ENCODE assay signal across 23 cellular contexts in the genomic region with DNA sequence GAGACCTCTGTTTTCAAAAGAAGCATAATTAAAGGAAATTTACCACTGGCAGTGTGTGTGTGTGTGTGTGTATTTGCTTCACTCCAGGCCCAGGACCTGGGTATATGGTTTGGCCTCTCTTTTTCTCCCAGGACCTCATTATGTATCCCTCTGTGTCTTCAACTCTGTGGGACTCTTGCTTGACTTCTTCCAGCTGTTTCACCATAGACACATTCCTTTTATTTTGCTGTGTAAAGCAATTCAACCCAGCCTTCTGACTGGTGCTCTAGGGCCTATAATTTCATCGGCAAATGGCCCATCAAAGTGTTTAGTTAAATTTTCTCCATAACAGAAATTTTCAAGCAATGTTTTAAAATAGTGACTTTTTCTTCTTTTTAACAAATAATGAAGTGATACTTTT.
DNase-seq lines count a peak whose midpoint lies in the region; ATAC-seq and TF ChIP-seq lines count a peak whose summit lies in the region.
"Had no signal": no experiment of that assay in that cellular context is flagged by ENCODE, and none has a peak within 500 bp of the region (broad histone marks: within the 10 kb centered on the region; RNA-seq: fewer than 3 reads in every experiment).

No MANE protein-coding gene starts in this region.

- no peak overlapping the region for H3K4me3 ChIP-seq in AG10803 (ENCODE audit: low read length)
- H3K4me3 ChIP-seq in adipocyte (ENCODE audit: low read length) = no peak overlapping the region
- H3K4me3 ChIP-seq in BE2C (ENCODE audit: low read depth, low read length) = no peak overlapping the region
- no peak overlapping the region for H3K4me3 ChIP-seq in gastroesophageal sphincter
- H3K4me3 ChIP-seq: A549; BLaER1 treated with 17β-estradiol and CSF1 and Interleukin-3, amounts not matched to agents 10 nM and 100 nM; GM12878 had no signal

- no peaks in the 10 kb centered on the region for H3K27me3 Mint-ChIP-seq in nephron (ENCODE audit: low read depth)
- H3K27me3 Mint-ChIP-seq: CD4-positive, alpha-beta T cell had no signal

- TF ChIP-seq CTCF in AG10803 (conservative IDR thresholded peaks at IDR 0.05; ENCODE audit: low read length) (no peak), nephron (IDR thresholded peaks at IDR 0.05; ENCODE audit: unreplicated experiment in 3 of 3) (no peak), BE2C (IDR thresholded peaks at IDR 0.05; ENCODE audit: low read depth, low read length) (no peak), gastroesophageal sphincter (IDR thresholded peaks at IDR 0.05) (no peak)

- TF ChIP-seq POLR2A in gastroesophageal sphincter (IDR thresholded peaks at IDR 0.05) = no peak

- H3K4me1 Mint-ChIP-seq in nephron = peaks cover 21% of the 10 kb centered on the region

- H3K9me3 ChIP-seq in adipocyte (ENCODE audit: control insufficient read depth, low read length) (no peaks in the 10 kb centered on the region), BE2C (no peaks in the 10 kb centered on the region), gastroesophageal sphincter (no peaks in the 10 kb centered on the region)

- no peak overlapping the region for H3K4me3 Mint-ChIP-seq in nephron
- H3K4me3 Mint-ChIP-seq: CD4-positive, alpha-beta T cell; CD8-positive, alpha-beta T cell had no signal

- H3K36me3 Mint-ChIP-seq in nephron (ENCODE audit: low read depth) = no peaks in the 10 kb centered on the region
- H3K36me3 Mint-ChIP-seq: CD8-positive, alpha-beta T cell had no signal

- DNase-seq in AG10803 (ENCODE audit: low read depth) (peak; percentile 31), adipocyte (ENCODE audit: low read depth) (peak; percentile 68), fibroblast of peridontal ligament (ENCODE audit: extremely low read depth) (peak; percentile 53), BE2C (no peak), COLO829 (ENCODE audit: low spot score) (no peak)
- DNase-seq: CD4-positive, alpha-beta T cell; CD8-positive, alpha-beta T cell; COR-L47; DMS 273 treated with DMSO at 0.1 percent for 48 hours; DMS153; DMS53; DMS79; DND-41; EL; GDM1 had no signal

- no peaks in the 10 kb centered on the region for H3K9me3 Mint-ChIP-seq in nephron

- peak overlapping the region; percentile 81 to 93 (median 85) for H3K27ac Mint-ChIP-seq in nephron
- H3K27ac Mint-ChIP-seq: CD4-positive, alpha-beta T cell; CD8-positive, alpha-beta T cell had no signal

- WGBS in gastroesophageal sphincter (ENCODE audit: low coverage in 1 of 2), 2 donors = 38 to 63% methylated on average over 1 of the region's 1 CpG

- no peaks in the 10 kb centered on the region for H3K4me1 ChIP-seq in adipocyte (ENCODE audit: control insufficient read depth, insufficient read depth, low read length)
- H3K4me1 ChIP-seq in BE2C = no peaks in the 10 kb centered on the region
- H3K4me1 ChIP-seq in gastroesophageal sphincter = no peaks in the 10 kb centered on the region
- H3K4me1 ChIP-seq: A549 had no signal

- H3K27me3 ChIP-seq in adipocyte (replicated peaks; ENCODE audit: control insufficient read depth, insufficient read depth, low read length) (no peaks in the 10 kb centered on the region), BE2C (no peaks in the 10 kb centered on the region), gastroesophageal sphincter (no peaks in the 10 kb centered on the region)
- H3K27me3 ChIP-seq: BLaER1 treated with 17β-estradiol and CSF1 and Interleukin-3, amounts not matched to agents 10 nM and 100 nM had no signal

- ATAC-seq in HG03354 (IDR thresholded peaks at IDR 0.05; ENCODE audit: poor library complexity, severe bottlenecking, unreplicated experiment) (no peak), gastroesophageal sphincter (no peak)
- ATAC-seq: A549; CD8-positive, alpha-beta T cell; GM12878 had no signal

- H3K9ac ChIP-seq in adipocyte (ENCODE audit: low read length) = no peak overlapping the region
- H3K9ac ChIP-seq: BLaER1 treated with 17β-estradiol and CSF1 and Interleukin-3, amounts not matched to agents 10 nM and 100 nM had no signal

- no peak for TF ChIP-seq EP300 in gastroesophageal sphincter (IDR thresholded peaks at IDR 0.05)

- H3K36me3 ChIP-seq in adipocyte (ENCODE audit: control insufficient read depth, insufficient read depth, low read length, severe bottlenecking) = no peaks in the 10 kb centered on the region
- no peaks in the 10 kb centered on the region for H3K36me3 ChIP-seq in BE2C
- H3K36me3 ChIP-seq in gastroesophageal sphincter = no peaks in the 10 kb centered on the region
- H3K36me3 ChIP-seq: BLaER1 treated with 17β-estradiol and CSF1 and Interleukin-3, amounts not matched to agents 10 nM and 100 nM had no signal

- H3K27ac ChIP-seq in gastroesophageal sphincter = no peak overlapping the region
- H3K27ac ChIP-seq: 22Rv1; A549; BLaER1 treated with 17β-estradiol and CSF1 and Interleukin-3, amounts not matched to agents 10 nM and 100 nM; C4-2B had no signal

Comparison
In these comparisons a context has a peak if more than half of its experiments do, and no peak if none do; other contexts are left out.
1. DNase-seq: peak in AG10803 (single experiment), adipocyte (single experiment) and fibroblast of peridontal ligament (single experiment); none in BE2C (single experiment) and COLO829 (single experiment).